Comparison of ENCODE assay signal across 1 cellular context in genomic region chr4:140645614-140646412, GRCh38.
TF ChIP-seq lines count a peak whose summit lies in the region.

No MANE protein-coding gene starts in this region.

TF ChIP-seq in HepG2, 621 proteins besides CTCF, POLR2A, EP300 and RAD21 (continued from another document and continues in another):
- TF ChIP-seq KIAA2018 (CRISPR knock-in tag; IDR thresholded peaks at IDR 0.05; ENCODE audit: borderline replicate concordance) (no peak), XRCC5 (optimal IDR thresholded peaks at IDR 0.05; ENCODE audit: low read length) (no peak), ZIK1 (CRISPR knock-in tag; IDR thresholded peaks at IDR 0.05; ENCODE audit: borderline replicate concordance, low read depth) (no peak), TEAD2 (CRISPR knock-in tag; IDR thresholded peaks at IDR 0.05) (no peak), CHD2 (IDR thresholded peaks at IDR 0.05; ENCODE audit: low read depth, low read length) (no peak), SP5 (CRISPR knock-in tag; IDR thresholded peaks at IDR 0.05; ENCODE audit: borderline replicate concordance, low read depth) (no peak), NONO (IDR thresholded peaks at IDR 0.05) (no peak), NONO (CRISPR knock-in tag; conservative IDR thresholded peaks at IDR 0.05) (no peak), ZMYM3 (CRISPR knock-in tag; IDR thresholded peaks at IDR 0.05) (0 out of 2 replicates have a peak, but pooled peaks have one; percentile 28), ZSCAN22 (CRISPR knock-in tag; IDR thresholded peaks at IDR 0.05) (no peak), FOXP1 (IDR thresholded peaks at IDR 0.05) (no peak), FOXP1 (CRISPR knock-in tag; IDR thresholded peaks at IDR 0.05) (peak; percentile 24; the same call in 1 of the 2 replicates), ZBTB34 (CRISPR knock-in tag; IDR thresholded peaks at IDR 0.05) (no peak), ZNF674 (CRISPR knock-in tag; IDR thresholded peaks at IDR 0.05; ENCODE audit: low read depth) (no peak), NFAT5 (CRISPR knock-in tag; IDR thresholded peaks at IDR 0.05) (no peak), ZNF552 (CRISPR knock-in tag; IDR thresholded peaks at IDR 0.05; ENCODE audit: borderline replicate concordance) (no peak), ZNF75D (CRISPR knock-in tag; IDR thresholded peaks at IDR 0.05; ENCODE audit: borderline replicate concordance) (no peak), DNMT1 (CRISPR knock-in tag; IDR thresholded peaks at IDR 0.05) (no peak), ZNF660 (CRISPR knock-in tag; IDR thresholded peaks at IDR 0.05; ENCODE audit: borderline replicate concordance, low read depth) (no peak), ARID5B (CRISPR knock-in tag; IDR thresholded peaks at IDR 0.05) (peak; percentile 66), ZNF430 (CRISPR knock-in tag; IDR thresholded peaks at IDR 0.05) (no peak), ZBTB25 (CRISPR knock-in tag; IDR thresholded peaks at IDR 0.05) (no peak), HOXD1 (CRISPR knock-in tag; IDR thresholded peaks at IDR 0.05) (no peak), POLR2AphosphoS5 (IDR thresholded peaks at IDR 0.05; ENCODE audit: low read depth, low read length) (no peak), ZNF558 (CRISPR knock-in tag; IDR thresholded peaks at IDR 0.05; ENCODE audit: borderline replicate concordance) (no peak), PPARG (CRISPR knock-in tag; conservative IDR thresholded peaks at IDR 0.05) (peak; percentile 30; the same call in 1 of the 2 replicates), TBL1XR1 (IDR thresholded peaks at IDR 0.05; ENCODE audit: borderline replicate concordance, low read length, partially characterized antibody) (no peak), ADNP (CRISPR knock-in tag; IDR thresholded peaks at IDR 0.05) (no peak), ZNF788 (CRISPR knock-in tag; IDR thresholded peaks at IDR 0.05; ENCODE audit: borderline replicate concordance) (no peak), HES4 (CRISPR knock-in tag; IDR thresholded peaks at IDR 0.05; ENCODE audit: borderline replicate concordance) (no peak), PBX2 (CRISPR knock-in tag; IDR thresholded peaks at IDR 0.05) (no peak), ZNF616 (CRISPR knock-in tag; IDR thresholded peaks at IDR 0.05; ENCODE audit: low read depth) (no peak), RXRA (CRISPR knock-in tag; IDR thresholded peaks at IDR 0.05) (peak; percentile 54; the same call in 1 of the 2 replicates), HNRNPL (IDR thresholded peaks at IDR 0.05; ENCODE audit: low read depth, low read length) (no peak), ZNF580 (CRISPR knock-in tag; IDR thresholded peaks at IDR 0.05; ENCODE audit: borderline replicate concordance, low read depth) (no peak), TCF12 (IDR thresholded peaks at IDR 0.05) (no peak), TCF12 (CRISPR knock-in tag; IDR thresholded peaks at IDR 0.05) (no peak)
